ENCODE assay signal across 22 cellular contexts in the genomic region with DNA sequence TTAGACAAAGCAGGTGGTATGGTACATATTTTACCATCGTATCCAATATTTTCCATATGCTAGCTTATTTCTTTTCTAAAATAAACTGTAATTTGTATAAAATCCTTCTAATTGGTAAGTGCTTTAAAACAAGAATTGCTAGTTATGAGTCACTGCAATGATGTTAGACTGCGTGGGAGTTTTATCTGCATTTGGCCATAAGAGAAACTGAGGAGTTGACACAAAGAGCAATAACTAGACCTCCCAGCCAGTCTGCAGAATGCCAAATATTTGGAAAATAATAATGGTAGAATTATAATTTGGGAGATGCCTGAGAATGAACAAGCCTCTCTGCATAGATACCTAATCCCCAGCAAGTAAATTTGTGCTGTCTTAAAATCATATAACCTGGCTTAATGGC.
"Had no signal": no experiment of that assay in that cellular context is flagged by ENCODE, and none has a peak within 500 bp of the region (broad histone marks: within the 10 kb centered on the region; RNA-seq: fewer than 3 reads in every experiment).

No MANE protein-coding gene starts in this region.

- H3K9me3 Mint-ChIP-seq: activated T-cell treated with anti-CD3 and anti-CD28 coated beads, Interleukin-2, amount 50 U/mL, for 4 hours had no signal

- H3K27ac ChIP-seq: esophagus squamous epithelium, gastroesophageal sphincter, left lung, transverse colon had no signal

- H3K27ac Mint-ChIP-seq: natural killer cell, T-cell had no signal

- DNase-seq: activated CD4-positive, alpha-beta T cell treated with anti-CD3 and anti-CD28 coated beads, Interleukin-2, amount 50 U/mL, for 48 hours; activated CD4-positive, CD25-positive, alpha-beta regulatory T cell treated with anti-CD3 and anti-CD28 coated beads, Interleukin-2, amount 50 U/mL, for 72 hours; activated effector memory CD4-positive, alpha-beta T cell treated with Interleukin-2 at 50 U/mL for 16 hours; activated naive CD4-positive, alpha-beta T cell treated with anti-CD3 and anti-CD28 coated beads, Interleukin-2, amount 50 U/mL, for 16 hours; activated T-cell treated with anti-CD3 and anti-CD28 coated beads, Interleukin-2, amount 50 U/mL, for 4 hours; central memory CD4-positive, alpha-beta T cell; esophagus squamous epithelium; islet precursor cell; left lung; natural killer cell; nucleus accumbens; right cardiac atrium; small intestine; stimulated activated CD4-positive, alpha-beta T cell treated with anti-CD3 and anti-CD28 coated beads, Interleukin-4, amount 100 ng/mL, for 4 hours; stimulated activated CD8-positive, alpha-beta memory T cell treated with anti-CD3 and anti-CD28 coated beads, Interleukin-4, amount 100 ng/mL, for 48 hours; stimulated activated naive CD4-positive, alpha-beta T cell treated with Interleukin-2 at 50 U/mL for 16 hours; substantia nigra; T-cell; T-helper 9 cell; transverse colon had no signal

- H3K4me1 ChIP-seq: esophagus squamous epithelium, gastroesophageal sphincter, left lung, transverse colon had no signal

- H3K4me1 Mint-ChIP-seq: natural killer cell, T-cell had no signal

- ATAC-seq: activated T-cell treated with anti-CD3 and anti-CD28 coated beads, Interleukin-2, amount 50 U/mL, for 4 hours; gastroesophageal sphincter; left lung; natural killer cell; T-cell had no signal

- H3K4me3 ChIP-seq: coronary artery, esophagus squamous epithelium, gastroesophageal sphincter, left lung, transverse colon had no signal

- H3K27me3 ChIP-seq: esophagus squamous epithelium, gastroesophageal sphincter, left lung, transverse colon had no signal

- H3K36me3 Mint-ChIP-seq: natural killer cell, T-cell had no signal

- H3K9me3 ChIP-seq: esophagus squamous epithelium, gastroesophageal sphincter, left lung, transverse colon had no signal

- H3K27me3 Mint-ChIP-seq: T-cell had no signal

- H3K36me3 ChIP-seq: esophagus squamous epithelium, gastroesophageal sphincter, left lung, transverse colon had no signal

- H3K4me3 Mint-ChIP-seq: activated T-cell treated with anti-CD3 and anti-CD28 coated beads, Interleukin-2, amount 50 U/mL, for 4 hours; natural killer cell; T-cell had no signal
